In the genomic region with DNA sequence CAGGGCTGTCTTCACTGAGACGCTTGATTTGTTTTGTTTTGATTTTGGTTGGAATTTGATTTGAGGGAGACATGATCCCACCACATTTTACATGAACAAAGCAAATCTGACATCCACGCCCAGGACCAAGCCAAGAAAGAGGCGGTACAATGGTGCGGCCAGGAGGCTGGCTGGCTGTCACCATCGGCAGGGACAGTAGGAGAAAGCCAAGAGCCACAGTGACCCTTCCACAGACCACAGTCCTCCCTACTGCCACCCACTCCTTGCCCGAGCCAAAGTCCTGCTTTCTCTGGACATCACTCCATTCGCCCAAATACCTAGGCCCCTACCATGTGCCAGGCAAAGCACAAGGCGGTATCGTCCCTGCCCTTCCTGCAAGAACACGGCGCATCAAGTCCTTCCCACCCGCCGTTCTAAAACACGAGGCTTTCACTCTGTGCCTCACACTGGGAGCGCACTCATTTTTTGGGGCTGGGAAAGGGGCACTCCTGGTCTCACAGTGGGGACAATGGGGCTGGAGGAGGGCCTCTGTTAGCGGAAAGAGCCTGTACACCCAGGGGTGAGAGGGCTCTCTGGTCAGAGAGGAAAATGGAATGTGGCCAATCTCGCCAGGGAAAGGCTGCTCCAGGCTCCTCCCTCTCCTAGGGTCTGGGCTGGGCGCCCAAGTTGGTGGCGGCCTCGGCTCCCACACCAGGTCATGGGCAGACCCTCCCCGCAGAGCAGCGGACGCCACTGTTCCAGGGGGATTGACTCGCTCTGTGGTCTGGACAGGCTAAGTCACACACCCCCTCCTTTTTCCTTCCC, we compare ENCODE assay signal across 13 cellular contexts. TPM values are rescaled to one million over a fixed set of nuclear protein-coding genes. Genes with fewer than 3 reads are reported as not detected.
A peak's percentile ranks its signal among the peaks of the same experiment; 100 is the strongest.
DNase-seq lines count a peak whose midpoint lies in the region; ATAC-seq and TF ChIP-seq lines count a peak whose summit lies in the region.
"Had no signal": no experiment of that assay in that cellular context is flagged by ENCODE, and none has a peak within 500 bp of the region (broad histone marks: within the 10 kb centered on the region; RNA-seq: fewer than 3 reads in every experiment).

No MANE protein-coding gene starts in this region.

- H3K4me1 ChIP-seq in endodermal cell (ENCODE audit: control insufficient read depth, insufficient read depth, low read length), result peaks cover 62% of the 10 kb centered on the region
- H3K4me1 ChIP-seq in mesodermal cell (ENCODE audit: control insufficient read depth, insufficient read depth, low read length, poor library complexity, severe bottlenecking), result peaks cover 47% of the 10 kb centered on the region
- peaks cover 6 to 56% (median 26%) of the 10 kb centered on the region in 5 donors for H3K4me1 ChIP-seq in subcutaneous abdominal adipose tissue (ENCODE audit: control insufficient read depth in 5 of 5, insufficient read depth in 5 of 5, low read length in 5 of 5)
- peaks cover 11% of the 10 kb centered on the region for H3K4me1 ChIP-seq in GM23248 (ENCODE audit: insufficient read depth)

- H3F3A ChIP-seq in GM23248 (ENCODE audit: insufficient read depth), result 0 out of 2 replicates have a peak, but pooled peaks cover 7% of the 10 kb centered on the region

- 87 to 89% methylated on average over 14 to 24 of the region's 24 CpGs for WGBS in endodermal cell (ENCODE audit: insufficient coverage in 1 of 2, insufficient read length in 1 of 2), 2 experiments
- 86 to 87% methylated on average over 18 to 23 of the region's 24 CpGs for WGBS in mesodermal cell (ENCODE audit: insufficient coverage in 2 of 2), 2 experiments
- 85 to 87% methylated on average over 22 to 24 of the region's 24 CpGs for WGBS in GM23248 (ENCODE audit: low coverage in 1 of 2, low lambda C conversion rate in 2 of 2, missing lambda C conversion rate in 2 of 2), 2 experiments

- no peak for ATAC-seq in T-helper 17 cell

- H3K27ac Mint-ChIP-seq in T-helper 17 cell (peak overlapping the region; percentile 27), endodermal cell (peak overlapping the region; percentile 92)

- H3K4me2 ChIP-seq in GM23248 (ENCODE audit: unreplicated experiment), result no peak overlapping the region

- no peak overlapping the region for H3K9ac ChIP-seq in endodermal cell (ENCODE audit: extremely low read depth, low read length, poor library complexity, severe bottlenecking)
- peak overlapping the region in 1 of 5 donors; percentile 11 for H3K9ac ChIP-seq in subcutaneous abdominal adipose tissue (ENCODE audit: low read length in 5 of 5)
- H3K9ac ChIP-seq in GM23248, result no peak overlapping the region

- H3K36me3 Mint-ChIP-seq in T-helper 17 cell (ENCODE audit: low read depth) (peaks cover under 1% of the 10 kb centered on the region), endodermal cell (ENCODE audit: low read depth) (peaks cover 56% of the 10 kb centered on the region)
- H3K36me3 Mint-ChIP-seq: naive B cell had no signal

- no peaks in the 10 kb centered on the region for H3K27me3 Mint-ChIP-seq in T-helper 17 cell
- H3K27me3 Mint-ChIP-seq in endodermal cell (ENCODE audit: insufficient read depth), result no peaks in the 10 kb centered on the region
- H3K27me3 Mint-ChIP-seq: naive B cell had no signal

- H3K4me3 Mint-ChIP-seq in T-helper 17 cell (no peak overlapping the region), endodermal cell (no peak overlapping the region)
- H3K4me3 Mint-ChIP-seq: naive B cell had no signal

- no peaks in the 10 kb centered on the region for H3K9me3 ChIP-seq in T-helper 17 cell (ENCODE audit: control insufficient read depth, low read length, poor library complexity, severe bottlenecking)
- no peaks in the 10 kb centered on the region for H3K9me3 ChIP-seq in endodermal cell (ENCODE audit: control insufficient read depth, low read length)
- H3K9me3 ChIP-seq in mesodermal cell (ENCODE audit: control insufficient read depth, low read length), result no peaks in the 10 kb centered on the region
- no peaks in the 10 kb centered on the region for H3K9me3 ChIP-seq in subcutaneous abdominal adipose tissue (ENCODE audit: control insufficient read depth in 5 of 5, low read length in 5 of 5)
- no peaks in the 10 kb centered on the region for H3K9me3 ChIP-seq in GM23248 (ENCODE audit: low read depth)

- peaks cover 87% of the 10 kb centered on the region for H3K79me2 ChIP-seq in GM23248 (ENCODE audit: insufficient read depth)

- DNase-seq in T-helper 17 cell (no peak), endodermal cell (peak; percentile 65), COLO668 (lab: John Stamatoyannopoulos, UW; ENCODE audit: unreplicated experiment) (no peak), NCI-H510A (lab: John Stamatoyannopoulos, UW) (no peak), GM23248 (no peak)
- DNase-seq: cortex of kidney; DMS79 treated with DMSO at 0.1 percent for 48 hours; naive B cell; NCI-H1694 treated with DMSO at 0.1 percent for 48 hours; OCI-M1; stimulated activated CD4-positive, alpha-beta T cell treated with anti-CD3 and anti-CD28 coated beads, Interleukin-4, amount 100 ng/mL, for 4 hours had no signal

- H3K27ac ChIP-seq in endodermal cell (ENCODE audit: low read depth, low read length) (peak overlapping the region; percentile 100), mesodermal cell (ENCODE audit: low read depth, low read length, severe bottlenecking) (peak overlapping the region; percentile 26), subcutaneous abdominal adipose tissue (ENCODE audit: low read depth, low read length) (no peak overlapping the region), GM23248 (no peak overlapping the region)

- H3K4me1 Mint-ChIP-seq in T-helper 17 cell (peaks cover 35% of the 10 kb centered on the region), endodermal cell (peaks cover 78% of the 10 kb centered on the region)

- H3K36me3 ChIP-seq in endodermal cell (ENCODE audit: control insufficient read depth, insufficient read depth, low read length) (peaks cover 78% of the 10 kb centered on the region), mesodermal cell (ENCODE audit: control insufficient read depth, insufficient read depth, low read length) (peaks cover 56% of the 10 kb centered on the region), subcutaneous abdominal adipose tissue (ENCODE audit: control insufficient read depth in 5 of 5, insufficient read depth in 5 of 5, low read length in 5 of 5) (no peaks in the 10 kb centered on the region), GM23248 (ENCODE audit: low read depth) (no peaks in the 10 kb centered on the region)

- in situ Hi-C loops in GM23248 (cut with MboI), result no loop called here

- no peak for TF ChIP-seq CTCF in endodermal cell (conservative IDR thresholded peaks at IDR 0.05)

- no peaks in the 10 kb centered on the region for H4K20me1 ChIP-seq in GM23248 (ENCODE audit: insufficient read depth)

- no peaks in the 10 kb centered on the region for H3K9me2 ChIP-seq in GM23248 (ENCODE audit: insufficient read depth)

- H3K4me3 ChIP-seq in endodermal cell (ENCODE audit: low read length) (peak overlapping the region; percentile 15), mesodermal cell (ENCODE audit: extremely low read depth, insufficient read depth, low read length, poor library complexity, severe bottlenecking) (no peak overlapping the region), subcutaneous abdominal adipose tissue (ENCODE audit: low read depth in 1 of 5, low read length in 5 of 5) (peak overlapping the region in 3 of 5 donors; percentile 17 to 45 (median 38)), GM23248 (no peak overlapping the region)

- no peak overlapping the region for H2AFZ ChIP-seq in GM23248

- no peaks in the 10 kb centered on the region for H3K9me3 Mint-ChIP-seq in endodermal cell
- H3K9me3 Mint-ChIP-seq: naive B cell had no signal

- H3K27me3 ChIP-seq in endodermal cell (ENCODE audit: control insufficient read depth, insufficient read depth, low read length, poor library complexity, severe bottlenecking), result no peaks in the 10 kb centered on the region
- no peaks in the 10 kb centered on the region for H3K27me3 ChIP-seq in subcutaneous abdominal adipose tissue (ENCODE audit: control insufficient read depth in 5 of 5, insufficient read depth in 4 of 5, low read length in 5 of 5)
- H3K27me3 ChIP-seq in GM23248 (replicated peaks; ENCODE audit: insufficient read depth), result no peaks in the 10 kb centered on the region

RNA-seq across cellular contexts. Expression of a gene that starts 26.5 kb away (rescaled TPM):
- total RNA-seq in T-helper 17 cell (10 to 100 TPM; 64.9 to 67.4 TPM), endodermal cell (100 to 1,000 TPM; 342 TPM)
- 245 TPM for polyA plus RNA-seq in endodermal cell (2013, experiment 1 of 2)
- polyA plus RNA-seq in endodermal cell (2013, experiment 2 of 2), result 232 TPM
- 141 TPM for polyA plus RNA-seq in mesodermal cell (2013, experiment 1 of 2)
- 120 TPM for polyA plus RNA-seq in mesodermal cell (2013, experiment 2 of 2)
- 15.4 and 19.9 TPM in 2 replicates for total RNA-seq in GM23248 (2014; rRNA removed; shearing (Covaris generic))
- 6.2 and 7.1 TPM in 2 replicates for polyA plus RNA-seq in GM23248 (2016; fragmentation: Nextera tagmentation; extraction: Ambion mirVana)

Comparison
In these comparisons a context has a peak if more than half of its experiments do, and no peak if none do; other contexts are left out.
1. H3K27ac ChIP-seq: peak in endodermal cell (single experiment) and mesodermal cell (single experiment); none in subcutaneous abdominal adipose tissue (single experiment) and GM23248 (single experiment).
2. H3K4me3 ChIP-seq: peak in endodermal cell (single experiment) and subcutaneous abdominal adipose tissue (3 of 5); none in mesodermal cell (single experiment) and GM23248 (single experiment).
3. RNA of a gene that starts 26.5 kb away (total RNA-seq): 342 TPM in endodermal cell; 64.9 to 67.4 TPM in T-helper 17 cell and 15.4 to 19.9 TPM in GM23248; every median in the first group is over 4 times any median in the second.